8 cellular contexts compared by ENCODE assay signal in the genomic region with DNA sequence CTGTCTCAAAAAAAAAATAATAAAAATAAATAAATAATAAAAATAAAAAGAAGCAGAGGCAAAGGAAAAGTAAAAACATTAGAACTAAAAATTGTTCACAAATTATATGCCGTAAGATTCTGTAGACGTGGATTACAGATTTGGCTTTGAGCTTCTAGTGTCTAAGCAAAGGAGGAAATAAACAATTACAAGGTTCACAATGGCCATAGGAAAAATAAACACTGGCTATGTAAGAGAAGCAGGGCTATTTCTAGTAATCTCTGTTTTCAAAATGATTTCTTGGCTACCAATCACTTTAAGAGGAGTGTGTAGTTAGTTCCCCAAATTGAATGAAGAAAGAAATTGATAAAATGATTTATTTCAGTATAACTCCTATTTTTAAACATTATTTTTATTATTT.
"Had no signal": no experiment of that assay in that cellular context is flagged by ENCODE, and none has a peak within 500 bp of the region (broad histone marks: within the 10 kb centered on the region; RNA-seq: fewer than 3 reads in every experiment).

No MANE protein-coding gene starts in this region.

- H3K9me3 ChIP-seq: HAP-1 had no signal

- H3K4me1 ChIP-seq: HAP-1 had no signal

- H3K4me3 ChIP-seq: GM23248, HAP-1 had no signal

- ATAC-seq: HCT116, HepG2 had no signal

- H3K36me3 ChIP-seq: HAP-1 had no signal

- FAIRE-seq: HepG2 had no signal

- DNase-seq: GM23248, GOT3, H7, HFFc6 had no signal

- H3K27ac ChIP-seq: GM23248, HL-60 had no signal
